ENCODE assay signal across 1 cellular context in genomic region chr19:46955813-46956371, GRCh38.
TF ChIP-seq lines count a peak whose summit lies in the region.

No MANE protein-coding gene starts in this region.

TF ChIP-seq in HepG2, 621 proteins besides CTCF, POLR2A, EP300 and RAD21 (continued from another document):
- TF ChIP-seq, protein P1, sequence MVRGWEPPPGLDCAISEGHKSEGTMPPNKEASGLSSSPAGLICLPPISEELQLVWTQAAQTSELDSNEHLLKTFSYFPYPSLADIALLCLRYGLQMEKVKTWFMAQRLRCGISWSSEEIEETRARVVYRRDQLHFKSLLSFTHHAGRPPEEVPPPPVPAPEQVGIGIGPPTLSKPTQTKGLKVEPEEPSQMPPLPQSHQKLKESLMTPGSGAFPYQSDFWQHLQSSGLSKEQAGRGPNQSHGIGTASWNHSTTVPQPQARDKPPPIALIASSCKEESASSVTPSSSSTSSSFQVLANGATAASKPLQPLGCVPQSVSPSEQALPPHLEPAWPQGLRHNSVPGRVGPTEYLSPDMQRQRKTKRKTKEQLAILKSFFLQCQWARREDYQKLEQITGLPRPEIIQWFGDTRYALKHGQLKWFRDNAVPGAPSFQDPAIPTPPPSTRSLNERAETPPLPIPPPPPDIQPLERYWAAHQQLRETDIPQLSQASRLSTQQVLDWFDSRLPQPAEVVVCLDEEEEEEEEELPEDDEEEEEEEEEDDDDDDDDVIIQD (CRISPR knock-in tag; IDR thresholded peaks at IDR 0.05; ENCODE audit: low read depth), result 0 out of 2 replicates have a peak, but pooled peaks have one; percentile 4
- TF ChIP-seq ZMYM3 (CRISPR knock-in tag; IDR thresholded peaks at IDR 0.05) (peak; percentile 51; the same call in 1 of the 2 replicates), TBP (CRISPR knock-in tag; IDR thresholded peaks at IDR 0.05) (no peak), ZNF83 (CRISPR knock-in tag; IDR thresholded peaks at IDR 0.05; ENCODE audit: borderline replicate concordance) (no peak), ZNF496 (CRISPR knock-in tag; IDR thresholded peaks at IDR 0.05; ENCODE audit: insufficient replicate concordance) (no peak), NFKB2 (CRISPR knock-in tag; IDR thresholded peaks at IDR 0.05; ENCODE audit: borderline replicate concordance) (no peak), PAXIP1 (CRISPR knock-in tag; conservative IDR thresholded peaks at IDR 0.05) (no peak), ZNF605 (CRISPR knock-in tag; IDR thresholded peaks at IDR 0.05) (no peak)
